In the genomic region with DNA sequence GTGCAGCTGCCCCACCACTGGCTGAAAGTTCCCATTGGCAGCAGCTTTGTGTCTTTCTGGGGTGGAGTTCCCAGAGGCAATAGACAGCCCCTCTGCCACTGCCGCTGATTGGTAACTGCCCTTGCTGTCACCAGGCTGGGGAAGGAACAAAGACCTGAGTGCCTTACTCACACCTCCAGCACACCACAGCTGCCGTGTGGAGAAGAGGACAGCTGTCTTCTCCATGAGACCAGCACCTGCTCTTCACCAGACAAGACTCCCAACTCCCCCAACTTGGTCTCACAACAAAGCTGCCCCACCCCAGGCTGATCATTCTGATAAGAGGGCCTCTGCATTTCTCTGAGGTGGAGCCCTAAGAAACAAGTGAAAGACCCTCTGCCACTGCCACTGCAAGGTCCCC, we compare ENCODE assay signal across 15 cellular contexts. TPM values are rescaled to one million over a fixed set of nuclear protein-coding genes. Genes with fewer than 3 reads are reported as not detected.
DNase-seq lines count a peak whose midpoint lies in the region.
"Had no signal": no experiment of that assay in that cellular context is flagged by ENCODE, and none has a peak within 500 bp of the region (broad histone marks: within the 10 kb centered on the region; RNA-seq: fewer than 3 reads in every experiment).

No MANE protein-coding gene starts in this region.

- DNase-seq in H4 (ENCODE audit: low spot score) (peak; percentile 19), NCI-H2196 treated with DMSO at 0.1 percent for 48 hours (lab: John Stamatoyannopoulos, UW; ENCODE audit: unreplicated experiment) (peak; percentile 6), SHP77 treated with DMSO at 0.1 percent for 48 hours (lab: John Stamatoyannopoulos, UW) (peak; percentile 28), myocyte (ENCODE audit: low read depth) (peak; percentile 95), NCI-H526 (lab: John Stamatoyannopoulos, UW) (no peak), ACHN (no peak), NCI-H69 (lab: John Stamatoyannopoulos, UW) (no peak)
- DNase-seq: CD8-positive, alpha-beta memory T cell; DMS79; NCI-H1048; NCI-H1436 treated with DMSO at 0.1 percent for 48 hours; NCI-H2029; NCI-H446 treated with DMSO at 0.1 percent for 48 hours; NCI-H82; T-helper 1 cell had no signal

- in situ Hi-C loops in ACHN (cut with HindIII; ENCODE audit: low pct_ligation_motif_present, low pct_unique_long_range_greater_than_20kb, low sequenced_read_pairs) = no loop called here

RNA-seq across cellular contexts. Expression of a gene that starts 39.7 kb away (rescaled TPM):
- 3.9 and 4.7 TPM in 2 replicates for total RNA-seq in H4 (2014; rRNA removed; shearing (Covaris generic))
- 19.2 and 26.4 TPM in 2 replicates for total RNA-seq in myocyte
- polyA plus RNA-seq in myocyte (2012) = 10.0 TPM
- total RNA-seq: CD8-positive, alpha-beta memory T cell had no signal
- polyA plus RNA-seq: CD8-positive, alpha-beta memory T cell had no signal

Comparison
In these comparisons a context has a peak if more than half of its experiments do, and no peak if none do; other contexts are left out.
1. DNase-seq: peak in H4 (single experiment), NCI-H2196 treated with DMSO at 0.1 percent for 48 hours (single experiment), SHP77 treated with DMSO at 0.1 percent for 48 hours (single experiment) and myocyte (single experiment); none in NCI-H526 (0 of 2), ACHN (single experiment) and NCI-H69 (single experiment).